22 cellular contexts compared by ENCODE assay signal in genomic region chr1:156253634-156254033, GRCh38. TPM values are rescaled to one million over a fixed set of nuclear protein-coding genes. Genes with fewer than 3 reads are reported as not detected.
DNase-seq lines count a peak whose midpoint lies in the region; ATAC-seq and TF ChIP-seq lines count a peak whose summit lies in the region.
"Had no signal": no experiment of that assay in that cellular context is flagged by ENCODE, and none has a peak within 500 bp of the region (broad histone marks: within the 10 kb centered on the region; RNA-seq: fewer than 3 reads in every experiment).

No MANE protein-coding gene starts in this region.

- no peak for ATAC-seq in CD4-positive, alpha-beta T cell (ENCODE audit: poor library complexity)
- no peak for ATAC-seq in GM23338
- ATAC-seq: HepG2, mucosa of descending colon had no signal

- no peaks in the 10 kb centered on the region for H3K27me3 Mint-ChIP-seq in CD4-positive, alpha-beta T cell
- H3K27me3 Mint-ChIP-seq in H9 (ENCODE audit: low read depth) (no peaks in the 10 kb centered on the region), GM23338 (ENCODE audit: insufficient read depth, low read depth, poor library complexity) (peaks cover 14% of the 10 kb centered on the region)
- H3K27me3 Mint-ChIP-seq: CD8-positive, alpha-beta memory T cell; central memory CD8-positive, alpha-beta T cell had no signal

- no peak for DNase-seq in CD4-positive, alpha-beta T cell
- DNase-seq in H9 (no peak), cerebellar cortex (ENCODE audit: low spot score) (peak; percentile 59), LoVo (ENCODE audit: low spot score) (no peak), GM23338 (ENCODE audit: low spot score) (no peak), ovary (no peak)
- DNase-seq: anterior cingulate cortex; CD8-positive, alpha-beta memory T cell; effector CD4-positive, alpha-beta T cell; foreskin melanocyte; GF-D8; hypothalamus; islet precursor cell; mucosa of descending colon; NCI-H510A treated with DMSO at 0.1 percent for 48 hours; stimulated activated CD4-positive, alpha-beta T cell treated with anti-CD3 and anti-CD28 coated beads, Interleukin-4, amount 100 ng/mL, for 1 hour; WERI-Rb-1 had no signal

- H4K20me1 ChIP-seq in H9 (ENCODE audit: control insufficient read depth, insufficient read depth, insufficient read length) (no peaks in the 10 kb centered on the region), GM23338 (replicated peaks; ENCODE audit: insufficient read depth) (no peaks in the 10 kb centered on the region)

- intact Hi-C loops in CD4-positive, alpha-beta T cell (cut with DNase I, micrococcal nuclease) = no loop called here
- intact Hi-C loops in ovary (cut with DNase I) = no loop called here

- H3K4ac ChIP-seq in H9 (ENCODE audit: low read depth, low read length) = no peak overlapping the region

- no peak overlapping the region for H4K91ac ChIP-seq in H9 (ENCODE audit: insufficient read length, low read depth, low read length)

- H3K4me2 ChIP-seq in H9 (ENCODE audit: insufficient read depth, insufficient read length, low read length) (no peak overlapping the region), GM23338 (no peak overlapping the region)
- H3K4me2 ChIP-seq: smooth muscle cell had no signal

- no peaks in the 10 kb centered on the region for H3K9me3 ChIP-seq in CD4-positive, alpha-beta T cell (ENCODE audit: control insufficient read depth, low read length)
- H3K9me3 ChIP-seq in H9 (ENCODE audit: control insufficient read depth, low read depth, low read length) (no peaks in the 10 kb centered on the region), ovary (no peaks in the 10 kb centered on the region)
- H3K9me3 ChIP-seq: mucosa of descending colon had no signal

- no peak overlapping the region for H2BK20ac ChIP-seq in H9 (ENCODE audit: low read depth, low read length, poor library complexity, severe bottlenecking)

- no peak overlapping the region for H3K56ac ChIP-seq in H9 (ENCODE audit: insufficient read length, low read depth, low read length)

- no peak overlapping the region for H2BK120ac ChIP-seq in H9 (ENCODE audit: low read depth, low read length, poor library complexity, severe bottlenecking)

- TF ChIP-seq POLR2A in ovary (IDR thresholded peaks at IDR 0.05) = no peak

- H3K79me1 ChIP-seq in H9 (ENCODE audit: insufficient read depth, low read depth, low read length, poor library complexity, severe bottlenecking) = no peaks in the 10 kb centered on the region

- H3K18ac ChIP-seq in H9 (ENCODE audit: insufficient read length, low read depth, low read length) = no peak overlapping the region

- no peak overlapping the region for H4K8ac ChIP-seq in H9 (replicated peaks; ENCODE audit: insufficient read length, low read depth, low read length)

- H3K27me3 ChIP-seq in CD4-positive, alpha-beta T cell (ENCODE audit: control insufficient read depth, insufficient read depth, low read length) = no peaks in the 10 kb centered on the region
- H3K27me3 ChIP-seq in H9 (ENCODE audit: insufficient read depth, low read length) = no peaks in the 10 kb centered on the region
- no peaks in the 10 kb centered on the region for H3K27me3 ChIP-seq in GM23338 (ENCODE audit: insufficient read depth)
- H3K27me3 ChIP-seq in ovary = no peaks in the 10 kb centered on the region

- H4K5ac ChIP-seq in H9 (ENCODE audit: insufficient read length, low read depth, low read length) = no peak overlapping the region

- H3K23ac ChIP-seq in H9 (ENCODE audit: insufficient read length, low read depth, low read length) = no peak overlapping the region

- no peaks in the 10 kb centered on the region; the same call in 1 of the 2 replicates for H3F3A ChIP-seq in GM23338 (replicated peaks; ENCODE audit: low read depth)

- no peaks in the 10 kb centered on the region for H3K4me1 Mint-ChIP-seq in CD4-positive, alpha-beta T cell (ENCODE audit: low read depth)
- H3K4me1 Mint-ChIP-seq in H9 (peaks cover 6 to 7% of the 10 kb centered on the region in 2 experiments; a peak in 1 of 4 replicates), GM23338 (peaks cover 9% of the 10 kb centered on the region; the same call in 2 of the 3 replicates)
- H3K4me1 Mint-ChIP-seq: central memory CD8-positive, alpha-beta T cell had no signal

- no peak overlapping the region for H2BK5ac ChIP-seq in H9 (ENCODE audit: insufficient read length, low read length)

- H3K4me3 ChIP-seq in GM23338 (no peak overlapping the region), ovary (no peak overlapping the region)
- H3K4me3 ChIP-seq: mucosa of descending colon, smooth muscle cell had no signal

- TF ChIP-seq EP300 in ovary (IDR thresholded peaks at IDR 0.05) = no peak

- H3K36me3 ChIP-seq in GM23338 (ENCODE audit: insufficient read depth) (peaks cover 36% of the 10 kb centered on the region), ovary (no peaks in the 10 kb centered on the region)

- H2AFZ ChIP-seq in H9 (ENCODE audit: low read length) (no peak overlapping the region), GM23338 (no peak overlapping the region)

- no peak overlapping the region for H3K9ac ChIP-seq in H9 (ENCODE audit: extremely low read depth, insufficient read length, low read length)

- no peaks in the 10 kb centered on the region for H3K9me2 ChIP-seq in GM23338 (ENCODE audit: insufficient read depth)

- no peak overlapping the region for H3K14ac ChIP-seq in H9 (ENCODE audit: insufficient read depth, low read length)

- H2BK12ac ChIP-seq in H9 (ENCODE audit: insufficient read length, low read depth, low read length) = no peak overlapping the region

- H3K27ac ChIP-seq in CD4-positive, alpha-beta T cell (ENCODE audit: low read depth, low read length) = no peak overlapping the region
- H3K27ac ChIP-seq in H9 (ENCODE audit: insufficient read length, low read depth, low read length) (no peak overlapping the region), GM23338 (ENCODE audit: low read depth) (no peak overlapping the region), ovary (no peak overlapping the region)
- H3K27ac ChIP-seq: WERI-Rb-1 had no signal

- CTCF ChIA-PET in CD4-positive, alpha-beta T cell (lab: Charles Lee) = no interaction called here

- POLR2A ChIA-PET in CD4-positive, alpha-beta T cell (lab: Charles Lee) = no interaction called here

- no peak overlapping the region for H2BK15ac ChIP-seq in H9 (ENCODE audit: low read depth, low read length)

- TF ChIP-seq CTCF in CD4-positive, alpha-beta T cell (IDR thresholded peaks at IDR 0.05) = no peak
- TF ChIP-seq CTCF in H9 (conservative IDR thresholded peaks at IDR 0.05) (no peak), GM23338 (conservative IDR thresholded peaks at IDR 0.05; ENCODE audit: low read depth in 2 of 2) (no peak), ovary (IDR thresholded peaks at IDR 0.05) (no peak)

- H3K4me3 Mint-ChIP-seq in CD4-positive, alpha-beta T cell = no peak overlapping the region
- H3K4me3 Mint-ChIP-seq in H9 (no peak overlapping the region), GM23338 (no peak overlapping the region)
- H3K4me3 Mint-ChIP-seq: central memory CD8-positive, alpha-beta T cell; T-helper 1 cell treated with Interleukin-12 subunit alpha and Interleukin-12 subunit beta and Interleukin-4 antibody, amounts not matched to agents 30 μg/mL and 1 μg/mL, for 36 hours had no signal

- H3K9me3 Mint-ChIP-seq in CD4-positive, alpha-beta T cell = no peaks in the 10 kb centered on the region
- H3K9me3 Mint-ChIP-seq in H9 (no peaks in the 10 kb centered on the region), GM23338 (no peaks in the 10 kb centered on the region)
- H3K9me3 Mint-ChIP-seq: CD8-positive, alpha-beta memory T cell; central memory CD8-positive, alpha-beta T cell; T-helper 1 cell treated with Interleukin-12 subunit alpha and Interleukin-12 subunit beta and Interleukin-4 antibody, amounts not matched to agents 30 μg/mL and 1 μg/mL, for 36 hours had no signal

- H3T11ph ChIP-seq in H9 (ENCODE audit: low read length) = no peak overlapping the region

- H3K79me2 ChIP-seq in H9 (ENCODE audit: insufficient read depth, low read length) (no peaks in the 10 kb centered on the region), GM23338 (replicated peaks; ENCODE audit: insufficient read depth) (no peaks in the 10 kb centered on the region)

- H3K4me1 ChIP-seq in H9 (ENCODE audit: insufficient read depth, low read length) (no peaks in the 10 kb centered on the region), GM23338 (ENCODE audit: insufficient read depth) (peaks cover 5% of the 10 kb centered on the region; the same call in 1 of the 2 replicates), ovary (ENCODE audit: insufficient read depth) (no peaks in the 10 kb centered on the region)

- no CpG with 5 or more reads among the region's 3 CpGs for WGBS in H9 (ENCODE audit: extremely low coverage, insufficient read length, low lambda C conversion rate)
- WGBS in ovary, 3 donors = 88 to 90% (median 90%) methylated on average over 3 of the region's 3 CpGs

- peak overlapping the region; percentile 18 for H3K27ac Mint-ChIP-seq in CD4-positive, alpha-beta T cell
- H3K27ac Mint-ChIP-seq in H9 (peak overlapping the region in 2 of 3 experiments; percentile 37 to 48; a peak in 2 of 7 replicates), GM23338 (no peak overlapping the region)
- H3K27ac Mint-ChIP-seq: T-helper 1 cell treated with Interleukin-12 subunit alpha and Interleukin-12 subunit beta and Interleukin-4 antibody, amounts not matched to agents 30 μg/mL and 1 μg/mL, for 36 hours had no signal

- H3K23me2 ChIP-seq in H9 (ENCODE audit: insufficient read length, low read depth, low read length, poor library complexity, severe bottlenecking) = no peaks in the 10 kb centered on the region

- H2AK5ac ChIP-seq in H9 (ENCODE audit: insufficient read length, low read length) = no peak overlapping the region

- peaks cover 65% of the 10 kb centered on the region for H3K36me3 Mint-ChIP-seq in CD4-positive, alpha-beta T cell (ENCODE audit: low read depth)
- H3K36me3 Mint-ChIP-seq in H9 (ENCODE audit: insufficient read depth in 1 of 3, low read depth in 3 of 3) (peaks cover 44 to 86% (median 78%) of the 10 kb centered on the region in 3 experiments), GM23338 (ENCODE audit: low read depth) (peaks cover 78% of the 10 kb centered on the region)

RNA-seq across cellular contexts. Expression of gene PAQR6, which starts 5.8 kb away (rescaled TPM):
- total RNA-seq in CD4-positive, alpha-beta T cell = 1 to 10 TPM; 3.4 to 3.6 TPM
- 14.6 and 15.8 TPM in 2 replicates for total RNA-seq in H9 (2021)
- total RNA-seq in GM23338 (2014; rRNA removed; shearing (Covaris generic)) = 3.3 and 4.2 TPM in 2 replicates
- 2.4 and 2.6 TPM in 2 replicates for polyA plus RNA-seq in GM23338 (2016; fragmentation: Nextera tagmentation; extraction: Ambion mirVana)
- 1 to 10 TPM in 4 of 7 donors, under 1 TPM in 3; 0.25 to 1.8 (median 1.3) TPM for total RNA-seq in ovary
- under 1 TPM; 0.67 to 0.72 TPM for polyA plus RNA-seq in ovary

RNA-seq across cellular contexts. Expression of gene BGLAP, which starts 11.7 kb away (rescaled TPM):
- total RNA-seq in CD4-positive, alpha-beta T cell = 1 to 10 TPM; 1.9 to 2.6 TPM
- total RNA-seq in H9 (2021) (2.4 and 3.0 TPM in 2 replicates), ovary (1 to 10 TPM; 1.4 to 4.6 (median 2.0) TPM)
- 0.42 and 2.7 TPM in 2 replicates for total RNA-seq in GM23338 (2014; rRNA removed; shearing (Covaris generic))
- polyA plus RNA-seq in GM23338 (2016; fragmentation: Nextera tagmentation; extraction: Ambion mirVana) (0.36 and 1.2 TPM in 2 replicates), ovary (1 to 10 TPM in 1 of 2 donors, not detected in 1; 1.4 TPM)
- total RNA-seq: M059J had no signal
- polyA plus RNA-seq: CD8-positive, alpha-beta memory T cell had no signal

RNA-seq across cellular contexts. Expression of gene SMG5, which starts 29.0 kb away (rescaled TPM):
- total RNA-seq in CD4-positive, alpha-beta T cell = 10 to 100 TPM; 51.6 to 56.1 TPM
- total RNA-seq in H9 (2021) = 100 and 103 TPM in 2 replicates
- 109 and 118 TPM in 2 replicates for total RNA-seq in GM23338 (2014; rRNA removed; shearing (Covaris generic))
- 21.3 and 25.9 TPM in 2 replicates for polyA plus RNA-seq in GM23338 (2016; fragmentation: Nextera tagmentation; extraction: Ambion mirVana)
- 10 to 100 TPM; 31.5 to 54.6 (median 44.6) TPM for total RNA-seq in ovary
- 10 to 100 TPM; 30.1 to 31.1 TPM for polyA plus RNA-seq in ovary

RNA-seq across cellular contexts. Expression of gene TMEM79, which starts 30.5 kb away (rescaled TPM):
- total RNA-seq in CD4-positive, alpha-beta T cell = 1 to 10 TPM; 1.0 to 1.7 TPM
- total RNA-seq in H9 (2021) (2.1 and 2.6 TPM in 2 replicates), ovary (1 to 10 TPM in 6 of 7 donors, under 1 TPM in 1; 0.80 to 3.3 (median 2.2) TPM)
- 0.66 and 0.97 TPM in 2 replicates for total RNA-seq in GM23338 (2014; rRNA removed; shearing (Covaris generic))
- polyA plus RNA-seq in GM23338 (2016; fragmentation: Nextera tagmentation; extraction: Ambion mirVana) (1.3 and 1.5 TPM in 2 replicates), ovary (1 to 10 TPM; 1.2 to 2.1 TPM)

RNA-seq across cellular contexts. Expression of gene PMF1, which starts 40.8 kb away (rescaled TPM):
- 10 to 100 TPM; 58.0 to 61.2 TPM for total RNA-seq in CD4-positive, alpha-beta T cell
- total RNA-seq in H9 (2021) (136 and 143 TPM in 2 replicates), ovary (10 to 100 TPM; 36.6 to 84.2 (median 53.0) TPM)
- 86.1 and 112 TPM in 2 replicates for total RNA-seq in GM23338 (2014; rRNA removed; shearing (Covaris generic))
- polyA plus RNA-seq in GM23338 (2016; fragmentation: Nextera tagmentation; extraction: Ambion mirVana) (118 and 120 TPM in 2 replicates), ovary (10 to 100 TPM; 35.0 to 70.6 TPM)
